In the genomic region with DNA sequence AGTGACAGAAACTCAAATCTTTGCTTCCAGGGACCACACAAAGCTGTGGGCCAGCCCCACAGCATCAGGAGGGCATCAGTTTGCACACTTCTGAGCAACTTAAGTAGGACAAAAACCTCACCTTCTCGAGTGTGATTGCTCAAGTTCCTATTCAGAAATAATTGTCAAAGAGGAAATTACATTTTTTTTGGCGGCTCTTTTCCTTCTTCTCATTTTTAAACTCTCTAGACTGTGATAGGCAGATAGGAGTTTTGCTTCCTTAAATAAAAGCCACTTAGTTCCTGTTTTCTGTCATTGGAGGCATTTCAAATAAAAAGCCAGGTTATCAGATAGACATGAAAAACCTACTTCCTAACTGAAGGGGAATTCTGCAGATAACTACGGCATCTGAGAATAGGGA, we compare ENCODE assay signal across 14 cellular contexts. TPM values are rescaled to one million over a fixed set of nuclear protein-coding genes. Genes with fewer than 3 reads are reported as not detected.
DNase-seq lines count a peak whose midpoint lies in the region; ATAC-seq, FAIRE-seq and TF ChIP-seq lines count a peak whose summit lies in the region.
"Had no signal": no experiment of that assay in that cellular context is flagged by ENCODE, and none has a peak within 500 bp of the region (broad histone marks: within the 10 kb centered on the region; RNA-seq: fewer than 3 reads in every experiment).

No MANE protein-coding gene starts in this region.

- H3K79me2 ChIP-seq in OCI-LY1 (ENCODE audit: insufficient read depth, low read length) (no peaks in the 10 kb centered on the region), K562 (ENCODE audit: control insufficient read depth, insufficient read depth, low read length) (no peaks in the 10 kb centered on the region)

- H3K9me3 Mint-ChIP-seq in activated naive CD4-positive, alpha-beta T cell treated with anti-CD3 and anti-CD28 coated beads, Interleukin-2, amount 50 U/mL, for 24 hours = no peaks in the 10 kb centered on the region
- no peaks in the 10 kb centered on the region for H3K9me3 Mint-ChIP-seq in stimulated activated effector memory CD8-positive, alpha-beta T cell treated with anti-CD3 and anti-CD28 coated beads, Interleukin-12 subunit alpha, Interleukin-12 subunit beta, amount 100 ng/mL, for 72 hours

- BruUV-seq in K562 (replicated peaks; lab: Mats Ljungman, UMichigan) = no TSS peak

- H3K27me3 ChIP-seq in OCI-LY1 (ENCODE audit: insufficient read depth, low read length) (no peaks in the 10 kb centered on the region), K562 (ENCODE audit: control insufficient read depth in 2 of 2, insufficient read depth in 2 of 2, low read length in 2 of 2) (peaks cover 52 to 61% of the 10 kb centered on the region in 2 experiments), stomach (peaks cover 0 to 39% (median 3%) of the 10 kb centered on the region in 3 donors)
- H3K27me3 ChIP-seq: pancreas had no signal

- in situ Hi-C loops in K562 (cut with MboI) = no loop called here

- H3K9me2 ChIP-seq in OCI-LY1 (ENCODE audit: low read depth, low read length) = no peaks in the 10 kb centered on the region

- H3K36me3 ChIP-seq in OCI-LY1 (ENCODE audit: insufficient read depth, low read length) (no peaks in the 10 kb centered on the region), K562 (ENCODE audit: control insufficient read depth, insufficient read depth, low read length) (no peaks in the 10 kb centered on the region), stomach (no peaks in the 10 kb centered on the region)
- H3K36me3 ChIP-seq: pancreas had no signal

- H3K36me3 Mint-ChIP-seq in activated naive CD4-positive, alpha-beta T cell treated with anti-CD3 and anti-CD28 coated beads, Interleukin-2, amount 50 U/mL, for 24 hours = no peaks in the 10 kb centered on the region
- peaks cover 6% of the 10 kb centered on the region for H3K36me3 Mint-ChIP-seq in stimulated activated effector memory CD8-positive, alpha-beta T cell treated with anti-CD3 and anti-CD28 coated beads, Interleukin-12 subunit alpha, Interleukin-12 subunit beta, amount 100 ng/mL, for 72 hours

- peak overlapping the region; percentile 69 for H3K27ac ChIP-seq in OCI-LY1 (ENCODE audit: low read depth, low read length, poor library complexity, severe bottlenecking)
- no peak overlapping the region for H3K27ac ChIP-seq in K562 (ENCODE audit: extremely low read depth, low read depth, low read length)
- H3K27ac ChIP-seq in stomach = peak overlapping the region in 2 of 5 donors; percentile 17 to 18
- H3K27ac ChIP-seq: pancreas had no signal

- H3K4me2 ChIP-seq in OCI-LY1 (ENCODE audit: low read length) (peak overlapping the region; percentile 50), K562 (ENCODE audit: insufficient read depth, low read length) (no peak overlapping the region)

- no peak for FAIRE-seq in K562 (lab: Jason Lieb, UNC)
- FAIRE-seq: pancreas had no signal

- TF ChIP-seq EP300 in K562 (IDR thresholded peaks at IDR 0.05; ENCODE audit: low read length) = no peak
- TF ChIP-seq EP300 in stomach (IDR thresholded peaks at IDR 0.05) = no peak

- H3K9me1 ChIP-seq in K562 (ENCODE audit: control insufficient read depth, insufficient read depth, low read length) = no peaks in the 10 kb centered on the region

- H3K4me1 ChIP-seq in OCI-LY1 (ENCODE audit: insufficient read depth, low read length, severe bottlenecking) (peaks cover 55% of the 10 kb centered on the region), K562 (replicated peaks in 1 of 2; ENCODE audit: control insufficient read depth in 2 of 2, insufficient read depth in 2 of 2, low read length in 2 of 2) (no peaks in the 10 kb centered on the region), stomach (peaks cover 0 to 15% (median 0%) of the 10 kb centered on the region in 4 donors)
- H3K4me1 ChIP-seq: pancreas had no signal

- H3K27me3 Mint-ChIP-seq in activated naive CD4-positive, alpha-beta T cell treated with anti-CD3 and anti-CD28 coated beads, Interleukin-2, amount 50 U/mL, for 24 hours = no peaks in the 10 kb centered on the region

- TF ChIP-seq RAD21 in K562 (CRISPR knock-in tag; conservative IDR thresholded peaks at IDR 0.05 in 1 of 2, IDR thresholded peaks at IDR 0.05 in 1 of 2) = no peak

- ATAC-seq in K562 = no peak
- ATAC-seq in stimulated activated effector memory CD8-positive, alpha-beta T cell treated with anti-CD3 and anti-CD28 coated beads, Interleukin-12 subunit alpha, Interleukin-12 subunit beta, amount 100 ng/mL, for 72 hours = no peak
- ATAC-seq in GM19351 (IDR thresholded peaks at IDR 0.05; ENCODE audit: unreplicated experiment) = no peak
- ATAC-seq: left colon, SK-N-SH treated with all-trans-retinoic acid at 6 μM for 48 hours had no signal

- H3K9ac ChIP-seq in OCI-LY1 (ENCODE audit: low read length) = peak overlapping the region; percentile 29; the same call in 1 of the 2 replicates
- H3K9ac ChIP-seq in K562 (ENCODE audit: insufficient read depth in 1 of 2, low read depth in 2 of 2, low read length in 2 of 2) = no peak overlapping the region

- no peaks in the 10 kb centered on the region for H3F3A ChIP-seq in OCI-LY1 (ENCODE audit: insufficient read depth, low read length)

- TF ChIP-seq POLR2A in K562 (conservative IDR thresholded peaks at IDR 0.05) = no peak
- TF ChIP-seq POLR2A in stomach (IDR thresholded peaks at IDR 0.05) = no peak

- 0 out of 2 replicates have a peak overlapping the region, but pooled peaks have one; percentile 52 for H2AFZ ChIP-seq in OCI-LY1 (ENCODE audit: low read length)
- H2AFZ ChIP-seq in K562 (ENCODE audit: low read depth, low read length) = no peak overlapping the region

- H3K4me3 ChIP-seq in OCI-LY1 (ENCODE audit: low read depth, low read length, poor library complexity, severe bottlenecking) (no peak overlapping the region), K562 (no peak overlapping the region), stomach (no peak overlapping the region)
- H3K4me3 ChIP-seq: pancreas had no signal

- H3K4me1 Mint-ChIP-seq in activated naive CD4-positive, alpha-beta T cell treated with anti-CD3 and anti-CD28 coated beads, Interleukin-2, amount 50 U/mL, for 24 hours = peaks cover 74% of the 10 kb centered on the region
- peaks cover 68% of the 10 kb centered on the region for H3K4me1 Mint-ChIP-seq in stimulated activated effector memory CD8-positive, alpha-beta T cell treated with anti-CD3 and anti-CD28 coated beads, Interleukin-12 subunit alpha, Interleukin-12 subunit beta, amount 100 ng/mL, for 72 hours

- intact Hi-C loops in K562 (cut with micrococcal nuclease) = no loop called here
- intact Hi-C loops in stomach (cut with DNase I; ENCODE audit: low total_unique reads) = no loop called here

- DNase-seq in activated naive CD4-positive, alpha-beta T cell treated with anti-CD3 and anti-CD28 coated beads, Interleukin-2, amount 50 U/mL, for 16 hours = no peak
- DNase-seq in K562 (ENCODE audit: extremely low read depth in 1 of 4, low spot score in 3 of 4) = no peak
- no peak for DNase-seq in stimulated activated effector memory CD8-positive, alpha-beta T cell treated with anti-CD3 and anti-CD28 coated beads, Interleukin-12 subunit alpha, Interleukin-12 subunit beta, amount 100 ng/mL, for 72 hours (ENCODE audit: low spot score in 2 of 2)
- DNase-seq in activated gamma-delta T cell treated with Interleukin-2 at 50 U/mL for 16 hours = no peak
- no peak for DNase-seq in stomach
- DNase-seq: left colon; NCI-H524; pancreas; stimulated activated CD4-positive, alpha-beta T cell treated with anti-CD3 and anti-CD28 coated beads, Interleukin-2, amount 100 ng/mL, for 48 hours had no signal

- peak overlapping the region; percentile 80 for H3K27ac Mint-ChIP-seq in activated naive CD4-positive, alpha-beta T cell treated with anti-CD3 and anti-CD28 coated beads, Interleukin-2, amount 50 U/mL, for 24 hours
- H3K27ac Mint-ChIP-seq in stimulated activated effector memory CD8-positive, alpha-beta T cell treated with anti-CD3 and anti-CD28 coated beads, Interleukin-12 subunit alpha, Interleukin-12 subunit beta, amount 100 ng/mL, for 72 hours = peak overlapping the region; percentile 33

- CTCF ChIA-PET in K562 (lab: Yijun Ruan, JAX; ENCODE audit: low intra/inter-chr PET ratio) = no interaction called here

- peak overlapping the region; percentile 66 for H3K4me3 Mint-ChIP-seq in activated naive CD4-positive, alpha-beta T cell treated with anti-CD3 and anti-CD28 coated beads, Interleukin-2, amount 50 U/mL, for 24 hours
- H3K4me3 Mint-ChIP-seq in stimulated activated effector memory CD8-positive, alpha-beta T cell treated with anti-CD3 and anti-CD28 coated beads, Interleukin-12 subunit alpha, Interleukin-12 subunit beta, amount 100 ng/mL, for 72 hours = peak overlapping the region; percentile 28

- H4K20me1 ChIP-seq in OCI-LY1 (ENCODE audit: insufficient read depth, low read length) (no peaks in the 10 kb centered on the region), K562 (replicated peaks; ENCODE audit: control insufficient read depth, insufficient read depth, low read length) (no peaks in the 10 kb centered on the region)

- 0% methylated on average over 3 of the region's 3 CpGs for WGBS in K562 (ENCODE audit: insufficient coverage, low coverage, missing lambda C conversion rate)
- whole genome bisulfite sequencing in stomach, 5 donors = 21 to 31% (median 26%) methylated on average over 3 of the region's 3 CpGs

- no peak for TF ChIP-seq CTCF in OCI-LY1 (IDR thresholded peaks at IDR 0.05; ENCODE audit: low read length)
- TF ChIP-seq CTCF in K562 (IDR thresholded peaks at IDR 0.05 in 2 of 3, conservative IDR thresholded peaks at IDR 0.05 in 1 of 3; ENCODE audit: insufficient read depth in 2 of 3, low read depth in 1 of 3, low read length in 3 of 3) = no peak
- TF ChIP-seq CTCF in stomach (IDR thresholded peaks at IDR 0.05) = no peak

- H3K9me3 ChIP-seq in OCI-LY1 (ENCODE audit: low read length) (no peaks in the 10 kb centered on the region), K562 (replicated peaks; ENCODE audit: control insufficient read depth, insufficient read depth, low read depth, low read length) (no peaks in the 10 kb centered on the region), stomach (no peaks in the 10 kb centered on the region)
- H3K9me3 ChIP-seq: pancreas had no signal

- POLR2A ChIA-PET in K562 (lab: Yijun Ruan, JAX) = interaction anchor here (0.8 kb wide), 1 partner anchor 13 kb away, joined by 3 read pairs; no protein-coding TSS in a partner anchor

RNA-seq across cellular contexts. Expression of gene TAGAP, which starts 11.2 kb away (rescaled TPM):
- not detected in 2 replicates for total RNA-seq in K562 (2011; cell fraction: chromatin; rRNA removed; ENCODE audit: low replicate concordance)
- not detected in 2 replicates for total RNA-seq in K562 (2011; cell fraction: nucleolus; rRNA removed)
- total RNA-seq in K562 (2011; cell fraction: nucleoplasm; rRNA removed) = not detected in 2 replicates
- total RNA-seq in K562 (2014; rRNA removed) (not detected in 2 replicates), K562 (2014; rRNA removed; fragmentation: Illumina TruSeq; extraction: Trizol) (not detected in 2 replicates), K562 (2015; rRNA removed; fragmentation: Illumina TruSeq; extraction: Trizol) (not detected in 2 replicates), K562 (2021) (0.07 and 0.27 TPM in 2 replicates), stomach (1 to 10 TPM in 4 of 5 donors, not detected in 1; 1.4 to 4.1 (median 3.0) TPM)
- polyA plus RNA-seq in K562 (2011; rRNA removed) (not detected in 2 replicates), K562 (2014; fragmentation: Illumina TruSeq; extraction: Trizol) (not detected in 2 replicates), K562 (2014; fragmentation: Nextera tagmentation; extraction: Ambion mirVana) (not detected), K562 (2014; rRNA removed) (not detected in 2 replicates), stomach (1 to 10 TPM in 2 of 3 donors, under 1 TPM in 1; 0.93 to 2.0 (median 1.4) TPM)
- not detected in 2 replicates for polyA plus RNA-seq in K562 (2011; cell fraction: cytosol; rRNA removed)
- polyA plus RNA-seq in K562 (2011; cell fraction: nucleus; rRNA removed) = not detected in 2 replicates
- polyA plus RNA-seq in K562 (2012) = not detected in 2 replicates
- not detected in 2 replicates for polyA minus RNA-seq in K562 (2011; rRNA and poly(A)+ RNA removed)
- not detected in 2 replicates for polyA minus RNA-seq in K562 (2011; cell fraction: cytosol; rRNA and poly(A)+ RNA removed)
- polyA minus RNA-seq in K562 (2011; cell fraction: nucleus; rRNA and poly(A)+ RNA removed) = not detected in 2 replicates
- total RNA-seq: MCF 10A had no signal

RNA-seq across cellular contexts. Expression of gene RSPH3, which starts 56.0 kb away (rescaled TPM):
- 1.7 TPM in 2 replicates for total RNA-seq in K562 (2011; cell fraction: chromatin; rRNA removed; ENCODE audit: low replicate concordance)
- 0.79 and 0.83 TPM in 2 replicates for total RNA-seq in K562 (2011; cell fraction: nucleolus; rRNA removed)
- total RNA-seq in K562 (2011; cell fraction: nucleoplasm; rRNA removed) = 0.88 and 5.3 TPM in 2 replicates
- 1.6 and 1.7 TPM in 2 replicates for total RNA-seq in K562 (2014; rRNA removed)
- total RNA-seq in K562 (2014; rRNA removed; fragmentation: Illumina TruSeq; extraction: Trizol) = 1.8 and 1.9 TPM in 2 replicates
- total RNA-seq in K562 (2015; rRNA removed; fragmentation: Illumina TruSeq; extraction: Trizol) = 2.0 and 2.3 TPM in 2 replicates
- total RNA-seq in K562 (2021) = 2.6 and 2.9 TPM in 2 replicates
- polyA plus RNA-seq in K562 (2011; rRNA removed) = 1.2 and 1.3 TPM in 2 replicates
- 0.60 and 1.4 TPM in 2 replicates for polyA plus RNA-seq in K562 (2011; cell fraction: cytosol; rRNA removed)
- 0.80 and 1.8 TPM in 2 replicates for polyA plus RNA-seq in K562 (2011; cell fraction: nucleus; rRNA removed)
- polyA plus RNA-seq in K562 (2012) = 2.9 and 4.4 TPM in 2 replicates
- polyA plus RNA-seq in K562 (2014; fragmentation: Illumina TruSeq; extraction: Trizol) = 1.3 and 2.1 TPM in 2 replicates
- polyA plus RNA-seq in K562 (2014; fragmentation: Nextera tagmentation; extraction: Ambion mirVana) = under 1 TPM; 0.52 to 0.68 TPM
- 1.3 and 1.5 TPM in 2 replicates for polyA plus RNA-seq in K562 (2014; rRNA removed)
- polyA minus RNA-seq in K562 (2011; rRNA and poly(A)+ RNA removed) = 2.1 and 3.6 TPM in 2 replicates
- 2.0 TPM in 2 replicates for polyA minus RNA-seq in K562 (2011; cell fraction: cytosol; rRNA and poly(A)+ RNA removed)
- 0.78 and 1.1 TPM in 2 replicates for polyA minus RNA-seq in K562 (2011; cell fraction: nucleus; rRNA and poly(A)+ RNA removed)
- total RNA-seq in stomach = 10 to 100 TPM in 3 of 5 donors, 1 to 10 TPM in 2; 5.2 to 89.3 (median 12.7) TPM
- 1 to 10 TPM; 2.3 to 4.2 (median 3.8) TPM for polyA plus RNA-seq in stomach
